ENCODE assay signal across 11 cellular contexts in genomic region chr14:68797180-68797670, GRCh38. TPM values are rescaled to one million over a fixed set of nuclear protein-coding genes. Genes with fewer than 3 reads are reported as not detected.
DNase-seq lines count a peak whose midpoint lies in the region; ATAC-seq and TF ChIP-seq lines count a peak whose summit lies in the region.
"Had no signal": no experiment of that assay in that cellular context is flagged by ENCODE, and none has a peak within 500 bp of the region (broad histone marks: within the 10 kb centered on the region; RNA-seq: fewer than 3 reads in every experiment).

No MANE protein-coding gene starts in this region.

- no peak for ATAC-seq in CD4-positive, CD25-positive, alpha-beta regulatory T cell (ENCODE audit: low read depth in 2 of 2)
- ATAC-seq in HG02840 (IDR thresholded peaks at IDR 0.05; ENCODE audit: low FRiP score, unreplicated experiment) = no peak
- no peak for ATAC-seq in HG02763 (IDR thresholded peaks at IDR 0.05; ENCODE audit: unreplicated experiment)

- peaks cover 0 to 9% (median 7%) of the 10 kb centered on the region in 7 donors for H3K9me3 Mint-ChIP-seq in CD4-positive, CD25-positive, alpha-beta regulatory T cell
- H3K9me3 Mint-ChIP-seq in nephron progenitor cell = peaks cover 33% of the 10 kb centered on the region

- H3K4me3 ChIP-seq in CD4-positive, CD25-positive, alpha-beta regulatory T cell (ENCODE audit: low read depth, low read length) = no peak overlapping the region
- no peak overlapping the region for H3K4me3 ChIP-seq in KMS-11 (IDR thresholded peaks at IDR 0.05; ENCODE audit: insufficient read depth, low read depth, low read length)
- no peak overlapping the region for H3K4me3 ChIP-seq in effector memory CD4-positive, alpha-beta T cell (ENCODE audit: insufficient read depth, low read depth, low read length, poor library complexity, severe bottlenecking)

- peak overlapping the region; percentile 22; the same call in 1 of the 2 replicates for H3K4me2 ChIP-seq in KMS-11

- no peak for DNase-seq in CD4-positive, CD25-positive, alpha-beta regulatory T cell
- DNase-seq in effector memory CD4-positive, alpha-beta T cell = no peak
- DNase-seq in nephron progenitor cell (no peak), NCI-H1694 treated with DMSO at 0.1 percent for 48 hours (lab: John Stamatoyannopoulos, UW) (no peak)
- no peak for DNase-seq in central memory CD4-positive, alpha-beta T cell
- DNase-seq: HCEC 1CT, NCI-H1417 treated with DMSO at 0.1 percent for 48 hours had no signal

- H3K27me3 Mint-ChIP-seq in CD4-positive, CD25-positive, alpha-beta regulatory T cell = peaks cover 22% of the 10 kb centered on the region
- H3K27me3 Mint-ChIP-seq in nephron progenitor cell (ENCODE audit: low read depth, poor library complexity) = peaks cover 12% of the 10 kb centered on the region

- TF ChIP-seq CTCF in KMS-11 (conservative IDR thresholded peaks at IDR 0.05; ENCODE audit: low read depth, low read length) (no peak), nephron progenitor cell (IDR thresholded peaks at IDR 0.05) (no peak)

- H3K4me1 Mint-ChIP-seq in CD4-positive, CD25-positive, alpha-beta regulatory T cell = peaks cover 7 to 50% (median 27%) of the 10 kb centered on the region in 4 donors
- peaks cover 38% of the 10 kb centered on the region for H3K4me1 Mint-ChIP-seq in nephron progenitor cell

- H3K4me1 ChIP-seq in CD4-positive, CD25-positive, alpha-beta regulatory T cell (ENCODE audit: control insufficient read depth, insufficient read depth, low read length, poor library complexity, severe bottlenecking) = peaks cover 24% of the 10 kb centered on the region
- H3K4me1 ChIP-seq in KMS-11 (ENCODE audit: low read depth, poor library complexity, severe bottlenecking) = peaks cover 39% of the 10 kb centered on the region
- H3K4me1 ChIP-seq in effector memory CD4-positive, alpha-beta T cell (ENCODE audit: control insufficient read depth, insufficient read depth, low read length, poor library complexity, severe bottlenecking) = peaks cover 23% of the 10 kb centered on the region
- H3K4me1 ChIP-seq: parathyroid adenoma had no signal

- H3K36me3 Mint-ChIP-seq in CD4-positive, CD25-positive, alpha-beta regulatory T cell = peaks cover 5% of the 10 kb centered on the region
- peaks cover 36% of the 10 kb centered on the region for H3K36me3 Mint-ChIP-seq in nephron progenitor cell (ENCODE audit: low read depth)

- H3K27ac ChIP-seq in CD4-positive, CD25-positive, alpha-beta regulatory T cell (ENCODE audit: insufficient read depth, low read length, poor library complexity, severe bottlenecking) = peak overlapping the region; percentile 99
- peak overlapping the region; percentile 100 for H3K27ac ChIP-seq in KMS-11
- H3K27ac ChIP-seq in effector memory CD4-positive, alpha-beta T cell (ENCODE audit: insufficient read depth, low read length, poor library complexity, severe bottlenecking) = peak overlapping the region; percentile 100

- H3K36me3 ChIP-seq in CD4-positive, CD25-positive, alpha-beta regulatory T cell (ENCODE audit: control insufficient read depth, insufficient read depth, low read length) = no peaks in the 10 kb centered on the region
- no peaks in the 10 kb centered on the region for H3K36me3 ChIP-seq in KMS-11 (ENCODE audit: insufficient read depth)
- no peaks in the 10 kb centered on the region for H3K36me3 ChIP-seq in effector memory CD4-positive, alpha-beta T cell (ENCODE audit: control insufficient read depth, insufficient read depth, low read length)

- no peaks in the 10 kb centered on the region for H4K20me1 ChIP-seq in KMS-11 (ENCODE audit: insufficient read depth)

- H3K79me2 ChIP-seq in KMS-11 (ENCODE audit: insufficient read depth, low read depth) = peaks cover 7% of the 10 kb centered on the region

- no peaks in the 10 kb centered on the region for H3K27me3 ChIP-seq in CD4-positive, CD25-positive, alpha-beta regulatory T cell (ENCODE audit: control insufficient read depth, insufficient read depth, low read length)
- no peaks in the 10 kb centered on the region for H3K27me3 ChIP-seq in KMS-11 (ENCODE audit: insufficient read depth, low read depth)
- H3K27me3 ChIP-seq in effector memory CD4-positive, alpha-beta T cell (replicated peaks; ENCODE audit: control insufficient read depth, insufficient read depth, low read length, poor library complexity, severe bottlenecking) = no peaks in the 10 kb centered on the region

- H3K4me3 Mint-ChIP-seq in CD4-positive, CD25-positive, alpha-beta regulatory T cell = peak overlapping the region; percentile 11 to 98 (median 96)
- peak overlapping the region; percentile 87 for H3K4me3 Mint-ChIP-seq in nephron progenitor cell

- peak overlapping the region; percentile 80 to 100 (median 80) for H3K27ac Mint-ChIP-seq in CD4-positive, CD25-positive, alpha-beta regulatory T cell
- peak overlapping the region; percentile 70 for H3K27ac Mint-ChIP-seq in nephron progenitor cell

- no peak overlapping the region for H2AFZ ChIP-seq in KMS-11 (ENCODE audit: low read depth)
- H2AFZ ChIP-seq: parathyroid adenoma had no signal

- H3K9me3 ChIP-seq in CD4-positive, CD25-positive, alpha-beta regulatory T cell (ENCODE audit: control insufficient read depth in 2 of 2, low read length in 2 of 2) = peaks cover 10% of the 10 kb centered on the region in 2 experiments
- H3K9me3 ChIP-seq in effector memory CD4-positive, alpha-beta T cell (ENCODE audit: control insufficient read depth, low read length) = peaks cover 8% of the 10 kb centered on the region

- H3K9ac ChIP-seq in KMS-11 = no peak overlapping the region
- H3K9ac ChIP-seq: parathyroid adenoma had no signal

RNA-seq across cellular contexts. Expression of gene ZFP36L1, which starts 4.4 kb away (rescaled TPM):
- 200 TPM for total RNA-seq in CD4-positive, CD25-positive, alpha-beta regulatory T cell
- polyA plus RNA-seq in CD4-positive, CD25-positive, alpha-beta regulatory T cell = 100 to 1,000 TPM in 2 of 4 donors, 10 to 100 TPM in 2; 78.5 to 116 (median 105) TPM
